In the genomic region with DNA sequence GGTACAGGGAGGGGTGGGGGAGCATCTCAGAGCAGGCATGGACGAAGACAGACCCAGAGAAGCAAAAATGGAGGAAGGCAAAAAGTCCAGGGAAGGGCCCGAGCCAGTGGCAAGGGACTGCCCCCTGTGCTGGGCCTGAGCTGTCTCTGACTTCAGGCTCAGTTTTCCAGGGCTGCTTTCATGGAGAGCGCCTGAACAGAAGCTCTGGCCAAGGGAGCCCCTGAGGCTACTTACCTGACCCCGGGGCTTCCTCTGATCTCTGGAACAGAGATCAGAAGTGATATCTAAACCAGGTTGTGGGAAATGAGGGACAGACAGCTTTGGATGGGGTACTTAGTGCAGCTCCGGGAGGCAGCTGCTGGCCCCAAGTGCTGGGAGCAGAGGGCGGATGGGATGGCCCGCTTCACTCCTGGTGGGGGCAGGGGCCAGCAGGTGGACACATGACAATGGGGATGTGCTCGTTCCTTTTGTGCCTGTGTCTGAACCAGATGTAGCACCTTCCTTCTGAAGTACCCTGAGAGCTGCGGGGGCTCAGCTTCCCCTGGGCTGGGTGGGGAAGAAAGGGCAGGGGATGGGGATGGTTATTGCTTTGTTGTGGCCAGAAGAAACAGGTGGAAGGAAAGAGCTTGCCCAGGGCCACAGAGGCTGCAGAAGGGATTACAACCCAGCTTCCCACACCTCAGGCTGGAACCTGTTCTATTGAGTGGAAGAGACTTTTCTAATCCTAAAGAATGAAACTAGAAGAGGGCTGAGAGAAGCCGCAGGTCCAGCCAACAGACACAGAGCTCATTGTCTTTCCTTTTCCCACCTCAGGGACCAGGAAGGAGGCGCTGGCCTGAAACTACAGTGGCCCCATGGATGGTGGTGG, we compare ENCODE assay signal across 23 cellular contexts. TPM values are rescaled to one million over a fixed set of nuclear protein-coding genes. Genes with fewer than 3 reads are reported as not detected.
DNase-seq lines count a peak whose midpoint lies in the region; ATAC-seq, FAIRE-seq and TF ChIP-seq lines count a peak whose summit lies in the region.
"Had no signal": no experiment of that assay in that cellular context is flagged by ENCODE, and none has a peak within 500 bp of the region (broad histone marks: within the 10 kb centered on the region; RNA-seq: fewer than 3 reads in every experiment).

No MANE protein-coding gene starts in this region.

- H3K4me3 ChIP-seq in HCT116 (replicated peaks in 1 of 2; ENCODE audit: low read depth in 1 of 2, low read length in 2 of 2) (no peak overlapping the region), lower leg skin (ENCODE audit: low read depth, poor library complexity, severe bottlenecking) (no peak overlapping the region), kidney (ENCODE audit: low read length in 2 of 2) (no peak overlapping the region)
- H3K4me3 ChIP-seq: vagina had no signal

- H3K9me2 ChIP-seq in HCT116 (ENCODE audit: insufficient read depth): no peaks in the 10 kb centered on the region

- no peak overlapping the region for H2AFZ ChIP-seq in HCT116 (ENCODE audit: low read depth, low read length, poor library complexity, severe bottlenecking)

- H3K27ac ChIP-seq in HCT116 (ENCODE audit: low read depth, low read length) (no peak overlapping the region), kidney (ENCODE audit: low read depth in 2 of 2, low read length in 2 of 2) (no peak overlapping the region)
- H3K27ac ChIP-seq: KMS-11, vagina had no signal

- H4K20me1 ChIP-seq in HCT116 (ENCODE audit: insufficient read depth): no peaks in the 10 kb centered on the region

- POLR2A ChIA-PET in HCT116 (lab: Charles Lee): no interaction called here

- TF ChIP-seq RAD21 in HCT116 (IDR thresholded peaks at IDR 0.05; ENCODE audit: low read depth): no peak

- intact Hi-C loops in HCT116 (cut with micrococcal nuclease): no loop called here
- intact Hi-C loops in lower leg skin (cut with DNase I; ENCODE audit: low total_unique reads): loop anchor here (10.0 kb wide), 1 partner anchor 69 kb away; no protein-coding TSS in a partner anchor
- intact Hi-C loops in kidney (cut with DNase I): no loop called here

- RAD21 ChIA-PET in HCT116 (lab: Charles Lee; ENCODE audit: low non-redundant PET in 1 of 2, low total read pairs in 2 of 2, uncharacterized antibody in 2 of 2, unreplicated experiment in 2 of 2): no interaction called here

- peak; percentile 84 for DNase-seq in COLO668 (lab: John Stamatoyannopoulos, UW; ENCODE audit: unreplicated experiment)
- DNase-seq in HCT116 (ENCODE audit: low read depth, low spot score): no peak
- peak; percentile 56 to 59 for DNase-seq in SHP77 (lab: John Stamatoyannopoulos, UW)
- no peak for DNase-seq in left lobe of liver (ENCODE audit: low spot score)
- DNase-seq in lower leg skin (ENCODE audit: low spot score in 2 of 2): no peak
- DNase-seq in kidney: no peak
- no peak for DNase-seq in MV-4-11 (lab: John Stamatoyannopoulos, UW)
- DNase-seq: activated CD8-positive, alpha-beta memory T cell treated with anti-CD3 and anti-CD28 coated beads, Interleukin-2, amount 10 ng/mL, durations not matched to agents 7 days and 5 days; central memory CD4-positive, alpha-beta T cell; COR-L47; effector memory CD4-positive, alpha-beta T cell; GF-D8; immature natural killer cell; NCI-H1092; NK-92 treated with Interleukin-12 subunit alpha and Interleukin-12 subunit beta, amount 100 ng/mL, for 24 hours; RPMI8226; stimulated activated CD4-positive, alpha-beta T cell treated with anti-CD3 and anti-CD28 coated beads, Interleukin-12 subunit alpha, Interleukin-12 subunit beta, amount 100 ng/mL, for 4 hours; stimulated activated naive B cell treated with anti-CD40 and anti-IgM and Interleukin-4, amounts not matched to agents 10 μg/mL and 1 μg/mL and 100 μg/mL, for 72 hours; T-helper 17 cell had no signal

- no peaks in the 10 kb centered on the region for H3K27me3 ChIP-seq in HCT116 (ENCODE audit: insufficient read depth, low read length)
- H3K27me3 ChIP-seq: vagina had no signal

- H3K79me2 ChIP-seq in HCT116 (ENCODE audit: insufficient read depth, low read length): no peaks in the 10 kb centered on the region

- CTCF ChIA-PET in HCT116 (lab: Charles Lee): interaction anchor here (0.9 to 1.9 kb wide), 7 partner anchors 9 to 124 kb away, joined by 3 to 11 read pairs (median 4); no protein-coding TSS in a partner anchor

- no peaks in the 10 kb centered on the region for H3K9me3 ChIP-seq in HCT116 (ENCODE audit: control insufficient read depth in 1 of 2, insufficient read depth in 1 of 2, low read depth in 1 of 2, low read length in 2 of 2)
- no peaks in the 10 kb centered on the region for H3K9me3 ChIP-seq in kidney (ENCODE audit: control insufficient read depth in 1 of 2, low read length in 2 of 2)
- H3K9me3 ChIP-seq: vagina had no signal

- BruUV-seq in HCT116 (replicated peaks; lab: Mats Ljungman, UMichigan): no TSS peak

- no peak for FAIRE-seq in kidney (lab: Jason Lieb, UNC)
- FAIRE-seq: GM12891 had no signal

- TF ChIP-seq POLR2A in HCT116 (IDR thresholded peaks at IDR 0.05; ENCODE audit: borderline replicate concordance, extremely low read depth, insufficient read depth, insufficient read length) (no peak), lower leg skin (IDR thresholded peaks at IDR 0.05) (no peak)

- H3K4me1 ChIP-seq in HCT116 (ENCODE audit: control insufficient read depth in 1 of 2, insufficient read depth in 2 of 2, low read length in 2 of 2): peaks cover 8 to 15% of the 10 kb centered on the region in 2 experiments; a peak in 2 of 4 replicates
- H3K4me1 ChIP-seq in kidney (ENCODE audit: control insufficient read depth in 1 of 2, insufficient read depth in 1 of 2, low read depth in 1 of 2, low read length in 2 of 2): peaks cover 3 to 4% of the 10 kb centered on the region in 2 donors

- WGBS in lower leg skin, 2 donors: 70 to 83% methylated on average over 11 of the region's 11 CpGs

- ATAC-seq in HCT116 (no peak), left lobe of liver (peak; percentile 12), GM21360 (IDR thresholded peaks at IDR 0.05; ENCODE audit: unreplicated experiment) (no peak)
- ATAC-seq: activated CD8-positive, alpha-beta memory T cell treated with anti-CD3 and anti-CD28 coated beads, Interleukin-2, amount 10 ng/mL, durations not matched to agents 7 days and 5 days; stimulated activated naive B cell treated with anti-CD40 and anti-IgM and Interleukin-4, amounts not matched to agents 10 μg/mL and 1 μg/mL and 100 μg/mL, for 72 hours; T-helper 17 cell had no signal

- H3K4me2 ChIP-seq in HCT116 (ENCODE audit: low read length): 0 out of 2 replicates have a peak overlapping the region, but pooled peaks have one; percentile 28
- H3K4me2 ChIP-seq: KMS-11 had no signal

- no peak overlapping the region for H3K9ac ChIP-seq in HCT116 (ENCODE audit: low read length)
- H3K9ac ChIP-seq in kidney (ENCODE audit: low read length in 2 of 2): no peak overlapping the region
- H3K9ac ChIP-seq: KMS-11 had no signal

- TF ChIP-seq CTCF in HCT116 (IDR thresholded peaks at IDR 0.05 in 2 of 3, conservative IDR thresholded peaks at IDR 0.05 in 1 of 3; ENCODE audit: borderline replicate concordance in 1 of 3, insufficient read depth in 1 of 3, low read depth in 2 of 3, low read length in 2 of 3): no peak
- TF ChIP-seq CTCF in lower leg skin (IDR thresholded peaks at IDR 0.05): no peak
- no peak for TF ChIP-seq CTCF in kidney (IDR thresholded peaks at IDR 0.05; ENCODE audit: borderline replicate concordance, extremely low read depth, insufficient read depth)

- H3K36me3 ChIP-seq in HCT116 (ENCODE audit: control insufficient read depth in 1 of 2, insufficient read depth in 2 of 2, low read length in 2 of 2): peaks cover 0 to 5% of the 10 kb centered on the region in 2 experiments; a peak in 1 of 4 replicates
- H3K36me3 ChIP-seq in kidney (ENCODE audit: control insufficient read depth in 1 of 2, insufficient read depth in 2 of 2, low read length in 2 of 2): no peaks in the 10 kb centered on the region
- H3K36me3 ChIP-seq: vagina had no signal

TF ChIP-seq in HCT116, 20 proteins besides CTCF, POLR2A, EP300 and RAD21:
- TF ChIP-seq EGR1 (IDR thresholded peaks at IDR 0.05; ENCODE audit: low read depth): no peak
- no peak for TF ChIP-seq JUND (IDR thresholded peaks at IDR 0.05)
- no peak for TF ChIP-seq POLR2AphosphoS5 (IDR thresholded peaks at IDR 0.05; ENCODE audit: low read depth, low read length)
- TF ChIP-seq EZH2phosphoT487 (IDR thresholded peaks at IDR 0.05; ENCODE audit: borderline replicate concordance): no peak
- no peak for TF ChIP-seq ELF1 (IDR thresholded peaks at IDR 0.05; ENCODE audit: borderline replicate concordance, low read depth)
TF ChIP-seq in HCT116: peak in this region for 0.

RNA-seq across cellular contexts. Expression of a gene that starts 5.7 kb away (rescaled TPM):
- not detected for total RNA-seq in HCT116 (2021; ENCODE audit: unreplicated experiment)
- 0.07 TPM in 1 of 2 replicates, not detected in the other for polyA plus RNA-seq in HCT116 (2012)
- total RNA-seq in left lobe of liver: not detected
- 1 to 10 TPM in 3 of 4 donors, under 1 TPM in 1; 0.76 to 2.6 (median 1.9) TPM for total RNA-seq in lower leg skin
- 2.9 TPM for total RNA-seq in kidney
- 1.0 TPM for polyA plus RNA-seq in kidney (ENCODE audit: insufficient read depth, low read depth, low replicate concordance)
- total RNA-seq: T-helper 17 cell had no signal
- polyA plus RNA-seq: immature natural killer cell had no signal

Comparison
In these comparisons a context has a peak if more than half of its experiments do, and no peak if none do; other contexts are left out.
1. DNase-seq: peak in COLO668 (single experiment) and SHP77 (2 of 2); none in HCT116 (single experiment), left lobe of liver (single experiment), lower leg skin (0 of 2), kidney (single experiment) and MV-4-11 (single experiment).